Comparison of ENCODE assay signal across 8 cellular contexts in the genomic region with DNA sequence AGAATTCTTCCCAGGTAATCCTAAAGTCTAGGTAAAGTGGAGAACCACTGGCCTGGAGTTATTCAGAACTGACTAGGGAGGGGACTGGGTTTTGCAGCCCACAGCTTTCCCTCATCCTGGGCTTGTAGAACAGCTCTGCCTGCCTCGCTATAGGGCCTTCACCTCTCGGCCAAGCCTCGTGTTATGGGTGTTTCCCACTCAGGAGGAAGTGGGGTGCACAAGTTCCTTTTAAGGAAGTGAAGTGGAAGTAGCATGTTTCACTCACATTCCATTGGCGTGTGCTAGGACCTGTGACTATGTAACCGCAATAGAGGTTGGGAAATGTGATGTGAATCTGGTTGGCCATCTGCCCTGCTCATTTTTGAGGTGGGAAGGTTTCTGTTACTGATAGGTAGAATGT. TPM values are rescaled to one million over a fixed set of nuclear protein-coding genes. Genes with fewer than 3 reads are reported as not detected.
DNase-seq lines count a peak whose midpoint lies in the region; ATAC-seq, FAIRE-seq and TF ChIP-seq lines count a peak whose summit lies in the region.
"Not testable (repeated sequence)": the region's sequence is repeated elsewhere in the genome, so short reads cannot be mapped to it uniquely, and the experiment has no call there.

No MANE protein-coding gene starts in this region.

- H3K9me3 Mint-ChIP-seq in memory B cell: not testable (repeated sequence)

- H4K91ac ChIP-seq in IMR-90 (ENCODE audit: insufficient read depth, low read depth, low read length): peak overlapping the region; percentile 41

- TF ChIP-seq EP300 in GM12878 (IDR thresholded peaks at IDR 0.05; ENCODE audit: borderline replicate concordance in 1 of 2, control insufficient read depth in 1 of 2, low read depth in 2 of 2, low read length in 2 of 2): not testable (repeated sequence)

- H3K23ac ChIP-seq in IMR-90 (ENCODE audit: low read depth, low read length): not testable (repeated sequence)

- not testable (repeated sequence) for H2BK5ac ChIP-seq in IMR-90 (ENCODE audit: low read depth, low read length, poor library complexity, severe bottlenecking)

- DNase-seq in GF-D8 (lab: John Stamatoyannopoulos, UW): peak; percentile 80
- peak; percentile 77 for DNase-seq in IMR-90
- peak; percentile 21 to 31 for DNase-seq in NOMO-1 (lab: John Stamatoyannopoulos, UW; ENCODE audit: unreplicated experiment in 2 of 2)
- peak; percentile 1 for DNase-seq in SKM-1 (lab: John Stamatoyannopoulos, UW; ENCODE audit: unreplicated experiment)
- not testable (repeated sequence) for DNase-seq in GM12878 (ENCODE audit: low read depth, low spot score); memory B cell (ENCODE audit: low spot score in 2 of 2); aorta
- peak; percentile 28 for DNase-seq in fibroblast of villous mesenchyme (ENCODE audit: low read depth)

- H2AFZ ChIP-seq in IMR-90 (replicated peaks; ENCODE audit: low read length, poor library complexity); GM12878 (ENCODE audit: control insufficient read depth, low read depth, low read length): not testable (repeated sequence)

- H3K14ac ChIP-seq in IMR-90 (replicated peaks; ENCODE audit: low read depth, low read length): not testable (repeated sequence)

- H3K4ac ChIP-seq in IMR-90 (ENCODE audit: low read depth, low read length): peak overlapping the region; percentile 56; the same call in 1 of the 2 replicates

- H3K4me1 ChIP-seq in IMR-90 (ENCODE audit: control insufficient read depth, insufficient read depth, low read length); GM12878 (ENCODE audit: control insufficient read depth, insufficient read depth, low read length); aorta (ENCODE audit: control insufficient read depth in 1 of 2, insufficient read depth in 2 of 2, low read length in 2 of 2): not testable (repeated sequence)

- peak overlapping the region; percentile 41; the same call in 1 of the 2 replicates for H3K27ac ChIP-seq in IMR-90 (ENCODE audit: insufficient read depth, low read length)
- H3K27ac ChIP-seq in GM12878 (ENCODE audit: control insufficient read depth, insufficient read depth); aorta (ENCODE audit: low read depth in 1 of 2, low read length in 2 of 2): not testable (repeated sequence)

- not testable (repeated sequence) for H3K9me1 ChIP-seq in IMR-90 (ENCODE audit: insufficient read depth, low read length)

- not testable (repeated sequence) for H3K9ac ChIP-seq in IMR-90 (ENCODE audit: low read depth, low read length); GM12878 (ENCODE audit: control insufficient read depth, insufficient read depth, low read length)

- H3K4me2 ChIP-seq in IMR-90 (ENCODE audit: low read depth, low read length); GM12878 (ENCODE audit: control insufficient read depth, insufficient read depth): not testable (repeated sequence)

- POLR2A ChIA-PET in IMR-90 (lab: Charles Lee; ENCODE audit: unreplicated experiment); GM12878 (lab: Charles Lee): not testable (repeated sequence)

- peak overlapping the region in 1 of 2 experiments; percentile 74; a peak in 2 of 4 replicates for H4K8ac ChIP-seq in IMR-90 (ENCODE audit: low read depth in 2 of 2, low read length in 2 of 2)

- SMC1A ChIA-PET in GM12878 (lab: Charles Lee; ENCODE audit: uncharacterized antibody, unreplicated experiment): interaction anchor here (0.6 to 1.6 kb wide), 3 partner anchors 17 to 112 kb away, joined by 3 to 5 read pairs (median 3); no protein-coding TSS in a partner anchor

- dilution Hi-C loops in IMR-90 (cut with HindIII; ENCODE audit: low sequenced_read_pairs, unreplicated experiment): not testable (repeated sequence)

- not testable (repeated sequence) for H3K4me3 ChIP-seq in IMR-90 (ENCODE audit: insufficient read depth, low read depth, low read length); GM12878; fibroblast of villous mesenchyme (ENCODE audit: low read depth, low read length); aorta (ENCODE audit: low read length in 2 of 2)

- intact Hi-C loops in IMR-90 (cut with micrococcal nuclease); GM12878 (cut with micrococcal nuclease; ENCODE audit: unreplicated experiment): not testable (repeated sequence)
- intact Hi-C loops in aorta (cut with DNase I): loop anchor here in 1 of 2 donors (10.0 kb wide), 1 partner anchor 290 kb away; no protein-coding TSS in a partner anchor

- peak overlapping the region; percentile 67 for H2AK5ac ChIP-seq in IMR-90 (ENCODE audit: low read depth, low read length)

- not testable (repeated sequence) for H3K27me3 ChIP-seq in IMR-90 (ENCODE audit: control insufficient read depth, insufficient read depth, low read length); GM12878 (replicated peaks in 1 of 2; ENCODE audit: control insufficient read depth in 2 of 2, insufficient read depth in 2 of 2, low read length in 1 of 2); aorta (ENCODE audit: control insufficient read depth in 1 of 2, insufficient read depth in 2 of 2, low read length in 1 of 2)

- peaks cover 18% of the 10 kb centered on the region for H3K36me3 Mint-ChIP-seq in memory B cell

- RAD21 ChIA-PET in GM12878 (lab: Charles Lee; ENCODE audit: unreplicated experiment): interaction anchor here (1.2 kb wide), 1 partner anchor 41 kb away, joined by 4 read pairs; no protein-coding TSS in a partner anchor

- in situ Hi-C loops in IMR-90 (cut with MboI; ENCODE audit: low sequenced_read_pairs); GM12878 (cut with MboI): not testable (repeated sequence)

- peaks cover 10% of the 10 kb centered on the region for H3K79me2 ChIP-seq in GM12878 (ENCODE audit: control insufficient read depth, insufficient read depth, low read length)

- peak overlapping the region; percentile 53; the same call in 1 of the 2 replicates for H2BK20ac ChIP-seq in IMR-90 (ENCODE audit: low read depth, low read length)

- ATAC-seq in IMR-90 (ENCODE audit: low read depth) (peak; percentile 69), GM12878 (peak; percentile 50), memory B cell (ENCODE audit: low read depth) (peak; percentile 96), aorta (ENCODE audit: low FRiP score) (peak; percentile 36)

- not testable (repeated sequence) for H3K56ac ChIP-seq in IMR-90 (ENCODE audit: extremely low read depth, insufficient read depth, low read length)

- H2BK15ac ChIP-seq in IMR-90 (ENCODE audit: low read depth, low read length): peak overlapping the region; percentile 50; the same call in 1 of the 3 replicates

- not testable (repeated sequence) for H3K27me3 Mint-ChIP-seq in memory B cell

- TF ChIP-seq RAD21 in IMR-90 (IDR thresholded peaks at IDR 0.05; ENCODE audit: low read length); GM12878 (IDR thresholded peaks at IDR 0.05; ENCODE audit: insufficient read depth, low read depth, low read length): not testable (repeated sequence)

- not testable (repeated sequence) for H3K36me3 ChIP-seq in IMR-90 (ENCODE audit: control insufficient read depth, insufficient read depth, low read length); GM12878 (ENCODE audit: control insufficient read depth in 2 of 2, insufficient read depth in 2 of 2, low read length in 1 of 2); aorta (ENCODE audit: control insufficient read depth in 1 of 2, insufficient read depth in 2 of 2, low read length in 1 of 2)

- peaks cover 35% of the 10 kb centered on the region for H3K4me1 Mint-ChIP-seq in memory B cell

- not testable (repeated sequence) for H3K4me3 Mint-ChIP-seq in memory B cell

- not testable (repeated sequence) for TF ChIP-seq POLR2A in IMR-90 (IDR thresholded peaks at IDR 0.05; ENCODE audit: low read depth, low read length); GM12878 (IDR thresholded peaks at IDR 0.05; ENCODE audit: low read depth, low read length)

- not testable (repeated sequence) for BruUV-seq in IMR-90 (replicated peaks; lab: Mats Ljungman, UMichigan); GM12878 (replicated peaks; lab: Mats Ljungman, UMichigan)

- no CpG with 5 or more reads among the region's 5 CpGs for WGBS in IMR-90 (ENCODE audit: extremely low coverage in 2 of 2, insufficient read length in 1 of 2), 2 experiments
- 42% methylated on average over 5 of the region's 5 CpGs for WGBS in GM12878 (ENCODE audit: insufficient coverage, insufficient replicate concordance, low lambda C conversion rate, missing lambda C conversion rate)
- 64 to 76% methylated on average over 5 of the region's 5 CpGs for WGBS in aorta, 2 donors

- H3K79me1 ChIP-seq in IMR-90 (ENCODE audit: low read depth in 1 of 2, low read length in 2 of 2): not testable (repeated sequence)

- H2AK9ac ChIP-seq in IMR-90 (replicated peaks; ENCODE audit: low read depth, low read length, poor library complexity): not testable (repeated sequence)

- peak overlapping the region; percentile 32 for H3K27ac Mint-ChIP-seq in memory B cell

- H3K18ac ChIP-seq in IMR-90 (ENCODE audit: low read depth, low read length): not testable (repeated sequence)

- not testable (repeated sequence) for H3K9me3 ChIP-seq in IMR-90 (ENCODE audit: control insufficient read depth, insufficient read depth, low read length); GM12878 (replicated peaks; ENCODE audit: control insufficient read depth, insufficient read depth, low read length); aorta (ENCODE audit: control insufficient read depth, low read length)

- CTCF ChIA-PET in IMR-90 (lab: Yijun Ruan, JAX); GM12878 (lab: Yijun Ruan, JAX): not testable (repeated sequence)

- H4K20me1 ChIP-seq in IMR-90 (ENCODE audit: insufficient read depth, low read length); GM12878 (ENCODE audit: control insufficient read depth, insufficient read depth): not testable (repeated sequence)

- not testable (repeated sequence) for TF ChIP-seq CTCF in IMR-90 (conservative IDR thresholded peaks at IDR 0.05; ENCODE audit: low read depth, low read length); GM12878 (IDR thresholded peaks at IDR 0.05 in 2 of 3, conservative IDR thresholded peaks at IDR 0.05 in 1 of 3; ENCODE audit: control insufficient read depth in 2 of 3, extremely low read depth in 1 of 3, insufficient read depth in 1 of 3, low read depth in 3 of 3, low read length in 3 of 3); fibroblast of villous mesenchyme (IDR thresholded peaks at IDR 0.05; ENCODE audit: insufficient read depth, low read depth, low read length)

- peak overlapping the region; percentile 48; the same call in 1 of the 2 replicates for H2BK120ac ChIP-seq in IMR-90 (ENCODE audit: low read depth, low read length)

- not testable (repeated sequence) for FAIRE-seq in GM12878 (lab: Jason Lieb, UNC)

- not testable (repeated sequence) for H4K5ac ChIP-seq in IMR-90 (ENCODE audit: low read depth, low read length)

RNA-seq across cellular contexts. Expression of a gene that starts 20.5 kb away (rescaled TPM):
- total RNA-seq in IMR-90 (2012; rRNA removed): 1.6 and 1.9 TPM in 2 replicates
- polyA plus RNA-seq in IMR-90 (2012; rRNA removed): 0.58 and 0.80 TPM in 2 replicates
- polyA plus RNA-seq in IMR-90 (2012; cell fraction: cytosol; rRNA removed): 0.15 and 0.23 TPM in 2 replicates
- 0.22 and 1.1 TPM in 2 replicates for polyA plus RNA-seq in IMR-90 (2012; cell fraction: nucleus; rRNA removed; ENCODE audit: low replicate concordance)
- total RNA-seq in GM12878 (2013; cell fraction: nucleolus; rRNA removed): 74.9 and 76.8 TPM in 2 replicates
- total RNA-seq in GM12878 (2014; rRNA removed): 14.3 and 16.8 TPM in 2 replicates
- 20.3 and 21.3 TPM in 2 replicates for total RNA-seq in GM12878 (2014; rRNA removed; fragmentation: Illumina TruSeq; extraction: Trizol)
- 25.2 and 26.1 TPM in 2 replicates for total RNA-seq in GM12878 (2021)
- polyA plus RNA-seq in GM12878 (2011; ENCODE audit: low read depth): 4.5 TPM
- polyA plus RNA-seq in GM12878 (2011; rRNA removed): 35.1 and 43.9 TPM in 2 replicates
- polyA plus RNA-seq in GM12878 (2011; cell fraction: cytosol; rRNA removed): 15.8 and 18.1 TPM in 2 replicates
- 23.8 and 26.8 TPM in 2 replicates for polyA plus RNA-seq in GM12878 (2011; cell fraction: nucleus; rRNA removed)
- polyA plus RNA-seq in GM12878 (2012): 5.9 and 9.7 TPM in 2 replicates
- 20.7 and 25.2 TPM in 2 replicates for polyA plus RNA-seq in GM12878 (2014; fragmentation: Illumina TruSeq; extraction: Trizol)
- 1 to 10 TPM; 4.3 to 4.6 TPM for polyA plus RNA-seq in GM12878 (2014; fragmentation: Nextera tagmentation; extraction: Ambion mirVana)
- 11.6 and 15.2 TPM in 2 replicates for polyA plus RNA-seq in GM12878 (2014; rRNA removed)
- 1 to 10 TPM; 3.1 to 5.1 TPM for polyA plus RNA-seq in GM12878 (2016; fragmentation: Nextera tagmentation; extraction: Ambion mirVana)
- polyA minus RNA-seq in GM12878 (2011; rRNA and poly(A)+ RNA removed): 34.4 and 41.6 TPM in 2 replicates
- polyA minus RNA-seq in GM12878 (2011; cell fraction: cytosol; rRNA and poly(A)+ RNA removed): 13.5 and 16.5 TPM in 2 replicates
- 11.6 and 15.6 TPM in 2 replicates for polyA minus RNA-seq in GM12878 (2011; cell fraction: nucleus; rRNA and poly(A)+ RNA removed)
- 1.6 and 1.7 TPM in 2 replicates for total RNA-seq in fibroblast of villous mesenchyme
- total RNA-seq in aorta: 10 to 100 TPM in 1 of 2 donors, 1 to 10 TPM in 1; 9.5 to 11.4 TPM
- polyA plus RNA-seq in aorta: 1 to 10 TPM in 1 of 2 donors, under 1 TPM in 1; 0.23 to 2.8 TPM

Comparison
In these comparisons a context has a peak if more than half of its experiments do, and no peak if none do; other contexts are left out.
1. ATAC-seq: peak in every context shown above with its lines; median percentile 96 in memory B cell; 69 in IMR-90; 50 in GM12878; 36 in aorta.